ENCODE assay signal across 1 cellular context in the genomic region with DNA sequence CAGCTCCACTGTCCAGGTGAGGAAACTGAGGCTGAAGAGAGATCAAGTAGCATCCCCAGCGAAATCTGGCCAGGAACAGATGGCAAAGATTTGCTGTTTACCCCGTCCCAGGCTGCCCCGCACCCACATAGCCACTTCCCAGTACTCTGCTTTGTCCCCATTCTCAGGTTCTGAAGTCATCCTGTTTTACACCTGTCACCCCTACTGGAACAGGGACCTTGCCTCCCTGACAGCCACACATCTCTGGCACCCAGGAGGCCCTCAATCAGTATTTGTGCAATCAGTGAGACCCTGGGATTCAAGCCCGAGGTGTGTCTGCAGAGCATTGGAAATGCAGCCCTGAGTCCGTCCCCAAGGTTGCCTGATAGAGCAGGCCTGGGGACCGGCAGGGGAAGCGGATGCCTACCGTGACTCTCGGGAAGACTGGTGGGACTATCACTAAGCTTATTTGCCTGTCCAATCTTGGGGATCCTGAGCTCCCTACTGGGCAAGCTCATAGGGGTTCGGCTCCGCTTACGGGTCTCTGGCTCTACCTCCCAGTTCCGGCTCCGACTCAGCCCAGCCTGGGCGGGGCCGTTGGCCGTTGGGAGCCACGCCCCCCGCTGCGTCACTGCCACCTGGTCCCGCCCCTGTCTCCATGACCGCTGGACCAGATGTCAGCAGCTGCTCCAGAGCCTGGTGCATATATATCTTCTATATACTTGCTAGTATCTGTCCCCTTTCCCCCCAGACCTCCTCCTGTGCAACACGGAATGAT.
TF ChIP-seq lines count a peak whose summit lies in the region.

No MANE protein-coding gene starts in this region.

TF ChIP-seq in H1, 55 proteins besides CTCF, POLR2A, EP300 and RAD21:
- TF ChIP-seq SP4 (IDR thresholded peaks at IDR 0.05; ENCODE audit: low read length), result 0 out of 2 replicates have a peak, but pooled peaks have one; percentile 54
- no peak for TF ChIP-seq HDAC6 (IDR thresholded peaks at IDR 0.05; ENCODE audit: low read depth, low read length)
- TF ChIP-seq KDM5A (IDR thresholded peaks at IDR 0.05; ENCODE audit: low read length), result no peak
- no peak for TF ChIP-seq SP2 (IDR thresholded peaks at IDR 0.05; ENCODE audit: low read length)
- peak; percentile 32 for TF ChIP-seq KDM4A (IDR thresholded peaks at IDR 0.05; ENCODE audit: low read depth, low read length, severe bottlenecking)
- peak; percentile 74 for TF ChIP-seq CREB1 (IDR thresholded peaks at IDR 0.05)
- 0 out of 2 replicates have a peak, but pooled peaks have one; percentile 21 for TF ChIP-seq TAF1 (IDR thresholded peaks at IDR 0.05; ENCODE audit: low read depth, low read length)
TF ChIP-seq in H1: peak in this region for 4.
